ENCODE assay signal across 8 cellular contexts in genomic region chr19:19064098-19064722, GRCh38. TPM values are rescaled to one million over a fixed set of nuclear protein-coding genes. Genes with fewer than 3 reads are reported as not detected.
DNase-seq lines count a peak whose midpoint lies in the region; ATAC-seq, FAIRE-seq and TF ChIP-seq lines count a peak whose summit lies in the region.

No MANE protein-coding gene starts in this region.

- peak; percentile 24 to 52 (median 24) for ATAC-seq in natural killer cell

- H3K36me3 ChIP-seq in OCI-LY7 (ENCODE audit: insufficient read depth, low read length) = peaks cover 20% of the 10 kb centered on the region; the same call in 1 of the 2 replicates
- H3K36me3 ChIP-seq in duodenal mucosa (ENCODE audit: control insufficient read depth in 1 of 2, insufficient read depth in 2 of 2, low read length in 2 of 2) = peaks cover 0 to 8% of the 10 kb centered on the region in 2 donors

- POLR2A ChIA-PET in OCI-LY7 (lab: Charles Lee) = no interaction called here

- DNase-seq in AG09319 (ENCODE audit: extremely low read depth, low read depth) = no peak
- DNase-seq in GM18507 (ENCODE audit: extremely low spot score, insufficient read length, low read depth) = peak; percentile 51
- DNase-seq in OCI-LY7 (ENCODE audit: low spot score) = peak; percentile 78
- no peak for DNase-seq in natural killer cell
- no peak for DNase-seq in dedifferentiated amniotic fluid mesenchymal stem cell (ENCODE audit: extremely low spot score)
- no peak for DNase-seq in T-helper 9 cell
- DNase-seq in NCI-H2107 (lab: John Stamatoyannopoulos, UW) = no peak

- H3K4me1 ChIP-seq in OCI-LY7 (ENCODE audit: insufficient read depth, low read length, poor library complexity, severe bottlenecking) (peaks cover 39% of the 10 kb centered on the region), duodenal mucosa (ENCODE audit: control insufficient read depth in 1 of 2, insufficient read depth in 2 of 2, low read length in 2 of 2) (peaks cover 20 to 26% of the 10 kb centered on the region in 2 donors)

- FAIRE-seq in GM18507 (lab: Jason Lieb, UNC) = no peak

- no peaks in the 10 kb centered on the region for H3K27me3 ChIP-seq in duodenal mucosa (ENCODE audit: control insufficient read depth in 1 of 2, insufficient read depth in 2 of 2, low read length in 2 of 2)

- H3K4me1 Mint-ChIP-seq in natural killer cell = peaks cover 17 to 51% of the 10 kb centered on the region in 2 donors

- H3K9me3 Mint-ChIP-seq in natural killer cell = no peaks in the 10 kb centered on the region

- H3K36me3 Mint-ChIP-seq in natural killer cell = no peaks in the 10 kb centered on the region

- H3K79me2 ChIP-seq in OCI-LY7 (ENCODE audit: insufficient read depth, low read depth, low read length) = peaks cover 17% of the 10 kb centered on the region; the same call in 1 of the 2 replicates

- H3K27ac Mint-ChIP-seq in natural killer cell = peak overlapping the region; percentile 77 to 93

- intact Hi-C loops in OCI-LY7 (cut with micrococcal nuclease; ENCODE audit: unreplicated experiment) = loop anchor here (2.0 to 10.0 kb wide), 4 partner anchors 53 to 261 kb away; partner anchors contain the start of genes MAU2, SUGP1 and TMEM161A
- intact Hi-C loops in natural killer cell (cut with micrococcal nuclease) = loop anchor here (5.0 kb wide), 1 partner anchor 128 kb away; the partner anchor contains the start of genes BORCS8 and RFXANK

- peak overlapping the region; percentile 89 for H3K4me3 Mint-ChIP-seq in natural killer cell

- no peaks in the 10 kb centered on the region for H4K20me1 ChIP-seq in OCI-LY7 (ENCODE audit: insufficient read depth, low read length)

- peak overlapping the region; percentile 82 for H3K4me3 ChIP-seq in OCI-LY7 (ENCODE audit: low read depth, low read length, poor library complexity, severe bottlenecking)
- H3K4me3 ChIP-seq in duodenal mucosa (ENCODE audit: low read depth in 1 of 2, low read length in 2 of 2) = peak overlapping the region; percentile 77 to 89

- CTCF ChIA-PET in OCI-LY7 (lab: Charles Lee; ENCODE audit: unreplicated experiment) = no interaction called here

- no peaks in the 10 kb centered on the region for H3K27me3 Mint-ChIP-seq in natural killer cell (ENCODE audit: low read depth in 2 of 2)

- H3K9ac ChIP-seq in duodenal mucosa (ENCODE audit: low read depth in 1 of 2, low read length in 2 of 2) = peak overlapping the region; percentile 62 to 82

- H3K9me2 ChIP-seq in OCI-LY7 (ENCODE audit: insufficient read depth, low read length) = no peaks in the 10 kb centered on the region

- H3K4me2 ChIP-seq in OCI-LY7 (ENCODE audit: low read length) = peak overlapping the region; percentile 88

- H3K27ac ChIP-seq in OCI-LY7 (ENCODE audit: low read depth, low read length, poor library complexity, severe bottlenecking) (peak overlapping the region; percentile 58), duodenal mucosa (ENCODE audit: low read depth, low read length) (peak overlapping the region; percentile 14)

- H2AFZ ChIP-seq in OCI-LY7 (ENCODE audit: low read length) = peak overlapping the region; percentile 44; the same call in 1 of the 2 replicates

- BruUV-seq in OCI-LY7 (replicated peaks; lab: Mats Ljungman, UMichigan) = no TSS peak

- H3K9me3 ChIP-seq in OCI-LY7 (ENCODE audit: low read length) (no peaks in the 10 kb centered on the region), duodenal mucosa (ENCODE audit: control insufficient read depth in 1 of 2, low read length in 2 of 2) (no peaks in the 10 kb centered on the region)

- TF ChIP-seq CTCF in AG09319 (IDR thresholded peaks at IDR 0.05; ENCODE audit: low read depth, low read length) (peak; percentile 36), OCI-LY7 (conservative IDR thresholded peaks at IDR 0.05; ENCODE audit: low read length) (peak; percentile 60), natural killer cell (IDR thresholded peaks at IDR 0.05) (peak; percentile 41)

RNA-seq across cellular contexts. Expression of gene SLC25A42, which starts 0.4 kb away (rescaled TPM):
- 12.9 and 13.8 TPM in 2 replicates for total RNA-seq in OCI-LY7 (2014; rRNA removed; shearing (Covaris generic))
- total RNA-seq in OCI-LY7 (2022) = 23.4 and 25.2 TPM in 2 replicates
- total RNA-seq in natural killer cell = 10 to 100 TPM; 34.6 to 50.3 (median 41.8) TPM

RNA-seq across cellular contexts. Expression of gene ARMC6, which starts 30.8 kb away (rescaled TPM):
- 72.4 and 104 TPM in 2 replicates for total RNA-seq in OCI-LY7 (2014; rRNA removed; shearing (Covaris generic))
- total RNA-seq in OCI-LY7 (2022) = 53.3 and 63.9 TPM in 2 replicates
- 10 to 100 TPM; 19.3 to 21.2 (median 21.0) TPM for total RNA-seq in natural killer cell

RNA-seq across cellular contexts. Expression of gene SUGP2, which starts 30.9 kb away (rescaled TPM):
- 111 and 113 TPM in 2 replicates for total RNA-seq in OCI-LY7 (2014; rRNA removed; shearing (Covaris generic))
- total RNA-seq in OCI-LY7 (2022) = 229 and 288 TPM in 2 replicates
- total RNA-seq in natural killer cell = 100 to 1,000 TPM; 220 to 237 (median 236) TPM

Comparison
In these comparisons a context has a peak if more than half of its experiments do, and no peak if none do; other contexts are left out.
1. DNase-seq: peak in GM18507 (single experiment) and OCI-LY7 (single experiment); none in AG09319 (single experiment), natural killer cell (single experiment), dedifferentiated amniotic fluid mesenchymal stem cell (single experiment), T-helper 9 cell (single experiment) and NCI-H2107 (single experiment).
2. Peak in every context shown above with its lines, with median percentiles within 50 percentile points of each other: CTCF ChIP-seq.